17 cellular contexts compared by ENCODE assay signal in genomic region chr16:852451-853185, GRCh38. TPM values are rescaled to one million over a fixed set of nuclear protein-coding genes. Genes with fewer than 3 reads are reported as not detected.
"Had no signal": no experiment of that assay in that cellular context is flagged by ENCODE, and none has a peak within 500 bp of the region (broad histone marks: within the 10 kb centered on the region; RNA-seq: fewer than 3 reads in every experiment).

No MANE protein-coding gene starts in this region.

- H3K4me3 Mint-ChIP-seq: dendritic cell treated with granulocyte-macrophage colony-stimulating factor and Interleukin-4, amounts not matched to agents 40 ng/mL and 50 ng/mL, for 4 days had no signal

- ATAC-seq: body of pancreas, left lung had no signal

- H3K27ac Mint-ChIP-seq: activated T-helper 2 cell treated with anti-CD3 and anti-CD28 coated beads, Interferon-gamma antibody, Interleukin-2, Interleukin-4, amounts not matched to agents 10 μg/mL and 5 μg/mL and 100 μg/mL, durations not matched to agents 14 hours and 24 hours and 36 hours; dendritic cell treated with granulocyte-macrophage colony-stimulating factor and Interleukin-4, amounts not matched to agents 40 ng/mL and 50 ng/mL, for 4 days had no signal

- DNase-seq: activated CD4-positive, alpha-beta T cell treated with anti-CD3 and anti-CD28 coated beads, Interleukin-2, amount 50 U/mL, for 1 hour; activated naive CD4-positive, alpha-beta T cell treated with anti-CD3 and anti-CD28 coated beads, Interleukin-2, amount 50 U/mL, for 16 hours; body of pancreas; mesendoderm; right lobe of liver; spleen; stimulated activated CD4-positive, alpha-beta T cell treated with anti-CD3 and anti-CD28 coated beads, Interleukin-1b, Interleukin-23, amount 100 ng/mL, for 48 hours; stimulated activated naive CD4-positive, alpha-beta T cell; uterus had no signal

- H3K27me3 Mint-ChIP-seq: dendritic cell treated with granulocyte-macrophage colony-stimulating factor and Interleukin-4, amounts not matched to agents 40 ng/mL and 50 ng/mL, for 4 days had no signal

RNA-seq across cellular contexts. Expression of gene GNG13, which starts 52.1 kb away (rescaled TPM):
- total RNA-seq: activated CD8-positive, alpha-beta memory T cell treated with anti-CD3 and anti-CD28 coated beads for 36 hours; activated T-helper 2 cell treated with anti-CD3 and anti-CD28 coated beads, Interferon-gamma antibody, Interleukin-2, Interleukin-4, amounts not matched to agents 10 μg/mL and 5 μg/mL and 100 μg/mL, durations not matched to agents 14 hours and 24 hours and 36 hours; adrenal gland; body of pancreas; epithelial cell of proximal tubule; left lung; right lobe of liver; spleen; T-helper 2 cell treated with Interferon-gamma antibody and Interleukin-4, amounts not matched to agents 100 ng/mL and 5 ng/mL, for 36 hours; thoracic aorta; uterus had no signal
